ENCODE assay signal across 21 cellular contexts in the genomic region with DNA sequence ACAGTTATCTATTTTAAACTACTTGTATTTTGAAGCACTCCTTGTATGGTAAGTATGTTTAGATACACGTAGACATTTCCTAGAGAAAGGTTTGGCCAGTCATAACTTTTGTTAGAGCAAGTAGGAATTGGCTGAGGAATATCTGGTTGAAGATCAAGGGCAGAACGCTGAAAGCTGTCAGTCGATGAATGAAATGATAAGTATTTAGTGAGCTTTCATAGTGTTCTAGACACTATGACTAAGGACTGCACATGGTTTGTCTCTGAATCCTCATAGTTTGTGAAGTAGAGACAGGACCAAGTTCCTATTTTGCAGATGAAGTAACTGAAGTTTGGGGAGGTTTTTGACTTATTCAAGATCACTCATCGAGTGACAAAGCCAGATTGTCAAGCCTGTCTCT. TPM values are rescaled to one million over a fixed set of nuclear protein-coding genes. Genes with fewer than 3 reads are reported as not detected.
DNase-seq lines count a peak whose midpoint lies in the region; ATAC-seq and TF ChIP-seq lines count a peak whose summit lies in the region.
"Had no signal": no experiment of that assay in that cellular context is flagged by ENCODE, and none has a peak within 500 bp of the region (broad histone marks: within the 10 kb centered on the region; RNA-seq: fewer than 3 reads in every experiment).

No MANE protein-coding gene starts in this region.

- H3K36me3 Mint-ChIP-seq in natural killer cell treated with Interleukin-12 subunit alpha and Interleukin-12 subunit beta and Interleukin-15 and Interleukin-18, amount 100 ng/mL, for 72 hours, result peaks cover 27% of the 10 kb centered on the region
- H3K36me3 Mint-ChIP-seq in natural killer cell (peaks cover 13% of the 10 kb centered on the region), T-helper 17 cell (ENCODE audit: low read depth) (peaks cover 6% of the 10 kb centered on the region)

- H3K4me1 ChIP-seq in ovary (ENCODE audit: insufficient read depth), result peaks cover 7% of the 10 kb centered on the region

- TF ChIP-seq CTCF in natural killer cell (IDR thresholded peaks at IDR 0.05) (no peak), ovary (IDR thresholded peaks at IDR 0.05) (no peak)

- no peak for DNase-seq in natural killer cell treated with Interleukin-12 subunit alpha and Interleukin-12 subunit beta and Interleukin-15 and Interleukin-18, amount 100 ng/mL, for 72 hours (ENCODE audit: low spot score)
- DNase-seq in natural killer cell, result no peak
- DNase-seq in T-helper 17 cell, result no peak
- peak; percentile 55 for DNase-seq in iris pigment epithelial cell (ENCODE audit: low read depth)
- no peak for DNase-seq in NCI-H774 (lab: John Stamatoyannopoulos, UW)
- no peak for DNase-seq in putamen (ENCODE audit: low spot score)
- DNase-seq in ovary, result no peak
- DNase-seq: activated CD4-positive, alpha-beta T cell treated with anti-CD3 and anti-CD28 coated beads, Interleukin-2, amount 50 U/mL, for 1 hour; activated naive CD4-positive, alpha-beta T cell treated with Interleukin-2 at 50 U/mL for 16 hours; DMS79; head of caudate nucleus; KBM-7; mesendoderm; NCI-H187; NCI-H2227 treated with DMSO at 0.1 percent for 48 hours; NCI-H82; pancreas; SW 1271 had no signal

- H3K4me3 Mint-ChIP-seq in natural killer cell treated with Interleukin-12 subunit alpha and Interleukin-12 subunit beta and Interleukin-15 and Interleukin-18, amount 100 ng/mL, for 72 hours, result peak overlapping the region; percentile 26
- H3K4me3 Mint-ChIP-seq in natural killer cell (no peak overlapping the region), T-helper 17 cell (peak overlapping the region; percentile 9)
- H3K4me3 Mint-ChIP-seq: central memory CD8-positive, alpha-beta T cell had no signal

- H3K27me3 Mint-ChIP-seq in natural killer cell treated with Interleukin-12 subunit alpha and Interleukin-12 subunit beta and Interleukin-15 and Interleukin-18, amount 100 ng/mL, for 72 hours, result no peaks in the 10 kb centered on the region
- no peaks in the 10 kb centered on the region for H3K27me3 Mint-ChIP-seq in natural killer cell (ENCODE audit: low read depth in 2 of 2)
- H3K27me3 Mint-ChIP-seq in T-helper 17 cell, result no peaks in the 10 kb centered on the region
- H3K27me3 Mint-ChIP-seq: central memory CD8-positive, alpha-beta T cell had no signal

- no peaks in the 10 kb centered on the region for H3K9me3 Mint-ChIP-seq in natural killer cell treated with Interleukin-12 subunit alpha and Interleukin-12 subunit beta and Interleukin-15 and Interleukin-18, amount 100 ng/mL, for 72 hours
- H3K9me3 Mint-ChIP-seq in natural killer cell, result no peaks in the 10 kb centered on the region
- H3K9me3 Mint-ChIP-seq: central memory CD8-positive, alpha-beta T cell had no signal

- no peaks in the 10 kb centered on the region for H3K36me3 ChIP-seq in ovary

- no peak overlapping the region for H3K4me3 ChIP-seq in ovary
- H3K4me3 ChIP-seq: pancreas had no signal

- no peaks in the 10 kb centered on the region for H3K27me3 ChIP-seq in ovary
- H3K27me3 ChIP-seq: pancreas had no signal

- no peak for ATAC-seq in natural killer cell treated with Interleukin-12 subunit alpha and Interleukin-12 subunit beta and Interleukin-15 and Interleukin-18, amount 100 ng/mL, for 72 hours
- ATAC-seq in natural killer cell, result no peak
- no peak for ATAC-seq in T-helper 17 cell
- ATAC-seq: HCT116, pancreas, sciatic nerve had no signal

- TF ChIP-seq POLR2A in ovary (IDR thresholded peaks at IDR 0.05), result no peak

- no peak overlapping the region for H3K27ac ChIP-seq in ovary
- H3K27ac ChIP-seq: pancreas had no signal

- peaks cover 48 to 55% of the 10 kb centered on the region in 2 donors for H3K4me1 Mint-ChIP-seq in natural killer cell treated with Interleukin-12 subunit alpha and Interleukin-12 subunit beta and Interleukin-15 and Interleukin-18, amount 100 ng/mL, for 72 hours (ENCODE audit: low read depth in 2 of 2)
- H3K4me1 Mint-ChIP-seq in natural killer cell, result peaks cover 50 to 52% of the 10 kb centered on the region in 2 donors
- peaks cover 45% of the 10 kb centered on the region for H3K4me1 Mint-ChIP-seq in T-helper 17 cell

- intact Hi-C loops in natural killer cell (cut with micrococcal nuclease) (no loop called here), ovary (cut with DNase I) (loop anchor here in 1 of 4 donors (10.0 kb wide), 1 partner anchor 53 kb away; a partner anchor contains a TSS)

- 75 to 78% (median 76%) methylated on average over 4 of the region's 4 CpGs for WGBS in ovary, 3 donors

- H3K27ac Mint-ChIP-seq in natural killer cell treated with Interleukin-12 subunit alpha and Interleukin-12 subunit beta and Interleukin-15 and Interleukin-18, amount 100 ng/mL, for 72 hours, result peak overlapping the region; percentile 33 to 77
- H3K27ac Mint-ChIP-seq in natural killer cell (peak overlapping the region in 1 of 2 donors; percentile 19), T-helper 17 cell (peak overlapping the region; percentile 53)

- H3K9me3 ChIP-seq in T-helper 17 cell (ENCODE audit: control insufficient read depth, low read length, poor library complexity, severe bottlenecking) (no peaks in the 10 kb centered on the region), ovary (no peaks in the 10 kb centered on the region)
- H3K9me3 ChIP-seq: pancreas had no signal

- no peak for TF ChIP-seq EP300 in ovary (IDR thresholded peaks at IDR 0.05)

RNA-seq across cellular contexts. Expression of a gene that starts 4.7 kb away (rescaled TPM):
- 10 to 100 TPM; 74.7 to 84.5 TPM for total RNA-seq in natural killer cell treated with Interleukin-12 subunit alpha and Interleukin-12 subunit beta and Interleukin-15 and Interleukin-18, amount 100 ng/mL, for 72 hours
- total RNA-seq in natural killer cell (10 to 100 TPM; 28.7 to 48.2 (median 36.9) TPM), T-helper 17 cell (10 to 100 TPM; 34.7 to 39.7 TPM), ovary (10 to 100 TPM; 17.8 to 38.0 (median 27.3) TPM)
- polyA plus RNA-seq in ovary, result 10 to 100 TPM; 13.0 to 29.8 TPM

RNA-seq across cellular contexts. Expression of a gene that starts 30.3 kb away (rescaled TPM):
- 10 to 100 TPM; 68.6 to 77.7 TPM for total RNA-seq in natural killer cell treated with Interleukin-12 subunit alpha and Interleukin-12 subunit beta and Interleukin-15 and Interleukin-18, amount 100 ng/mL, for 72 hours
- total RNA-seq in natural killer cell, result 10 to 100 TPM; 73.2 to 84.1 (median 77.7) TPM
- total RNA-seq in T-helper 17 cell, result 10 to 100 TPM; 67.8 to 80.6 TPM
- total RNA-seq in ovary, result 10 to 100 TPM; 39.9 to 46.5 (median 42.7) TPM
- 10 to 100 TPM; 43.4 to 55.0 TPM for polyA plus RNA-seq in ovary

RNA-seq across cellular contexts. Expression of a gene that starts 43.0 kb away (rescaled TPM):
- 100 to 1,000 TPM; 117 to 120 TPM for total RNA-seq in natural killer cell treated with Interleukin-12 subunit alpha and Interleukin-12 subunit beta and Interleukin-15 and Interleukin-18, amount 100 ng/mL, for 72 hours
- total RNA-seq in natural killer cell (10 to 100 TPM; 70.6 to 84.5 (median 73.3) TPM), T-helper 17 cell (10 to 100 TPM; 52.1 to 57.1 TPM), ovary (10 to 100 TPM; 16.5 to 33.2 (median 27.3) TPM)
- polyA plus RNA-seq in ovary, result 10 to 100 TPM in 1 of 2 donors, 1 to 10 TPM in 1; 8.5 to 23.4 TPM

RNA-seq across cellular contexts. Expression of a gene that starts 52.6 kb away (rescaled TPM):
- total RNA-seq in natural killer cell treated with Interleukin-12 subunit alpha and Interleukin-12 subunit beta and Interleukin-15 and Interleukin-18, amount 100 ng/mL, for 72 hours, result 10 to 100 TPM; 54.3 to 68.1 TPM
- total RNA-seq in natural killer cell, result 10 to 100 TPM; 12.8 to 20.3 (median 14.6) TPM
- 1 to 10 TPM; 9.1 to 9.5 TPM for total RNA-seq in T-helper 17 cell
- total RNA-seq in ovary, result 10 to 100 TPM; 10.1 to 17.7 (median 13.4) TPM
- 10 to 100 TPM in 1 of 2 donors, 1 to 10 TPM in 1; 3.2 to 11.5 TPM for polyA plus RNA-seq in ovary

RNA-seq across cellular contexts. Expression of a gene that starts 56.3 kb away (rescaled TPM):
- total RNA-seq in natural killer cell treated with Interleukin-12 subunit alpha and Interleukin-12 subunit beta and Interleukin-15 and Interleukin-18, amount 100 ng/mL, for 72 hours, result 100 to 1,000 TPM; 560 to 666 TPM
- total RNA-seq in natural killer cell, result 100 to 1,000 TPM; 609 to 795 (median 740) TPM
- 1,000 to 10,000 TPM; 1,753 to 1,861 TPM for total RNA-seq in T-helper 17 cell
- 1,000 to 10,000 TPM; 1,656 to 2,751 (median 1,969) TPM for total RNA-seq in ovary
- polyA plus RNA-seq in ovary, result 1,000 to 10,000 TPM; 4,158 to 5,066 TPM
